Comparison of ENCODE assay signal across 21 cellular contexts in the genomic region with DNA sequence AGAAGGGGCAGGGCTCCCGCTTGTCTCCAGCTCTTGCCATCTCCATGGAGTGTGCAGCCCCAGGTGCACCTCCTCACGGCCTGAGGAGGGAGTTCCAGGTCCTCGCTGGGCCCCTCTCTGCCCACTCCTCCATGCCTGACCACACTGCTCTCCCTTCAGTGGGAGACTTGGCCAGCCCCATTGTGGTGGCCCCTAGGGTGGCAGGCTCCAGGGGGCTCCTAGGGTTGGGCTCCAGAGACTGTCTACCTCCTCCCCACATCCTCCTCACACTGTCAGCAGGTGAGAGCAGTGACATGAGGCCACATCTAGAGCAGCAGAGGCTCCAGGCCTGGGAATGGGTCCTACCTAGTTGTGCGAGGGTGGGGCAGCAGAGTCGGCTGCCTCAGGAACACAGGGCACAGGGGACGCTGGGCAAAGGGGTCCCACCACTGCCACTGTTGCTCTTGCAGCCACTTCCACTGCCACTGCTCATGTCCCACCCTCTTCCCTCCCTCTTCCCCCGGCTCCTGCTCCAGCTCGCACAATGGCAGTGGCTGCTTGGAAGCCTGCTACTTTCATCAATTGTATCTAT.
DNase-seq lines count a peak whose midpoint lies in the region; ATAC-seq and TF ChIP-seq lines count a peak whose summit lies in the region.
"Had no signal": no experiment of that assay in that cellular context is flagged by ENCODE, and none has a peak within 500 bp of the region (broad histone marks: within the 10 kb centered on the region; RNA-seq: fewer than 3 reads in every experiment).

No MANE protein-coding gene starts in this region.

- no peaks in the 10 kb centered on the region for H3K36me3 Mint-ChIP-seq in stimulated activated effector memory CD8-positive, alpha-beta T cell treated with anti-CD3 and anti-CD28 coated beads, Interleukin-12 subunit alpha, Interleukin-12 subunit beta, amount 100 ng/mL, for 72 hours
- H3K36me3 Mint-ChIP-seq: CD14-positive monocyte; CD8-positive, alpha-beta memory T cell had no signal

- H3K4ac ChIP-seq in neuronal stem cell (ENCODE audit: low read length): no peak overlapping the region

- H2BK12ac ChIP-seq in neuronal stem cell (ENCODE audit: low read length): no peak overlapping the region

- H2BK120ac ChIP-seq in neuronal stem cell (ENCODE audit: low read depth, low read length): no peak overlapping the region

- H3K4me2 ChIP-seq in neuronal stem cell (ENCODE audit: insufficient read depth, low read length, poor library complexity, severe bottlenecking): no peak overlapping the region
- H3K4me2 ChIP-seq: A549; BLaER1 treated with 17β-estradiol and CSF1 and Interleukin-3, amounts not matched to agents 10 nM and 100 nM; GM23338 had no signal

- H3K23ac ChIP-seq in neuronal stem cell (ENCODE audit: low read depth, low read length, poor library complexity): no peak overlapping the region

- H3K36me3 ChIP-seq in neuronal stem cell (replicated peaks in 1 of 2; ENCODE audit: control insufficient read depth in 2 of 2, insufficient read depth in 2 of 2, low read length in 2 of 2) (no peaks in the 10 kb centered on the region), upper lobe of right lung (no peaks in the 10 kb centered on the region)
- H3K36me3 ChIP-seq: BE2C; BLaER1 treated with 17β-estradiol and CSF1 and Interleukin-3, amounts not matched to agents 10 nM and 100 nM had no signal

- no peaks in the 10 kb centered on the region for H3K4me1 ChIP-seq in neuronal stem cell (ENCODE audit: control insufficient read depth in 2 of 2, insufficient read depth in 1 of 2, low read depth in 1 of 2, low read length in 2 of 2)
- H3K4me1 ChIP-seq in upper lobe of right lung: no peaks in the 10 kb centered on the region
- H3K4me1 ChIP-seq: A549; BLaER1 treated with 17β-estradiol and CSF1 and Interleukin-3, amounts not matched to agents 10 nM and 100 nM had no signal

- no peak overlapping the region for H2BK15ac ChIP-seq in neuronal stem cell (ENCODE audit: low read length)

- peak; percentile 31 for ATAC-seq in stimulated activated effector memory CD8-positive, alpha-beta T cell treated with anti-CD3 and anti-CD28 coated beads, Interleukin-12 subunit alpha, Interleukin-12 subunit beta, amount 100 ng/mL, for 72 hours
- peak; percentile 40 for ATAC-seq in upper lobe of right lung
- ATAC-seq: A549, GM23338, HCT116 had no signal

- H2BK5ac ChIP-seq in neuronal stem cell (ENCODE audit: low read length): no peak overlapping the region

- TF ChIP-seq CTCF in upper lobe of right lung (IDR thresholded peaks at IDR 0.05): no peak

- H3K27ac Mint-ChIP-seq in stimulated activated effector memory CD8-positive, alpha-beta T cell treated with anti-CD3 and anti-CD28 coated beads, Interleukin-12 subunit alpha, Interleukin-12 subunit beta, amount 100 ng/mL, for 72 hours: no peak overlapping the region
- H3K27ac Mint-ChIP-seq: CD14-positive monocyte; CD4-positive, alpha-beta T cell; CD8-positive, alpha-beta memory T cell; GM23338; H9 had no signal

- H3K9me3 Mint-ChIP-seq in stimulated activated effector memory CD8-positive, alpha-beta T cell treated with anti-CD3 and anti-CD28 coated beads, Interleukin-12 subunit alpha, Interleukin-12 subunit beta, amount 100 ng/mL, for 72 hours: peaks cover 9% of the 10 kb centered on the region
- H3K9me3 Mint-ChIP-seq: CD4-positive, alpha-beta T cell had no signal

- H4K8ac ChIP-seq in neuronal stem cell (ENCODE audit: low read depth, low read length): no peak overlapping the region

- no peak overlapping the region for H3K4me3 Mint-ChIP-seq in stimulated activated effector memory CD8-positive, alpha-beta T cell treated with anti-CD3 and anti-CD28 coated beads, Interleukin-12 subunit alpha, Interleukin-12 subunit beta, amount 100 ng/mL, for 72 hours
- H3K4me3 Mint-ChIP-seq: CD14-positive monocyte; CD4-positive, alpha-beta T cell; CD8-positive, alpha-beta memory T cell; GM23338; H9 had no signal

- H3K14ac ChIP-seq in neuronal stem cell (ENCODE audit: low read length): no peak overlapping the region

- H3K27me3 ChIP-seq in neuronal stem cell (ENCODE audit: control insufficient read depth in 3 of 3, insufficient read depth in 3 of 3, low read depth in 1 of 3, low read length in 3 of 3) (no peaks in the 10 kb centered on the region), upper lobe of right lung (no peaks in the 10 kb centered on the region)
- H3K27me3 ChIP-seq: BE2C; BLaER1 treated with 17β-estradiol and CSF1 and Interleukin-3, amounts not matched to agents 10 nM and 100 nM had no signal

- no peak overlapping the region for H3K4me3 ChIP-seq in neuronal stem cell (ENCODE audit: low read length in 2 of 2)
- H3K4me3 ChIP-seq in upper lobe of right lung: no peak overlapping the region
- H3K4me3 ChIP-seq: A549; BLaER1 treated with 17β-estradiol and CSF1 and Interleukin-3, amounts not matched to agents 10 nM and 100 nM; GM23338 had no signal

- no peak overlapping the region for H2AK5ac ChIP-seq in neuronal stem cell (ENCODE audit: low read depth, low read length)

- H3K9me3 ChIP-seq in neuronal stem cell (replicated peaks in 1 of 2; ENCODE audit: control insufficient read depth in 2 of 2, insufficient read depth in 1 of 2, low read depth in 1 of 2, low read length in 2 of 2) (no peaks in the 10 kb centered on the region), upper lobe of right lung (no peaks in the 10 kb centered on the region)
- H3K9me3 ChIP-seq: A549, BE2C had no signal

- H3K79me1 ChIP-seq in neuronal stem cell (ENCODE audit: low read depth, low read length): no peaks in the 10 kb centered on the region

- DNase-seq in neuronal stem cell (ENCODE audit: low spot score): no peak
- no peak for DNase-seq in stimulated activated effector memory CD8-positive, alpha-beta T cell treated with anti-CD3 and anti-CD28 coated beads, Interleukin-12 subunit alpha, Interleukin-12 subunit beta, amount 100 ng/mL, for 72 hours (ENCODE audit: low spot score in 2 of 2)
- DNase-seq in upper lobe of right lung: no peak
- DNase-seq in DMS53 (lab: John Stamatoyannopoulos, UW): no peak
- no peak for DNase-seq in globus pallidus (ENCODE audit: low spot score)
- no peak for DNase-seq in NCI-H345 (lab: John Stamatoyannopoulos, UW)
- DNase-seq: 8988T; ACHN; AML-193; BE2C; CD4-positive, alpha-beta T cell; CD8-positive, alpha-beta memory T cell; DMS 273 treated with DMSO at 0.1 percent for 48 hours; DMS79 treated with DMSO at 0.1 percent for 48 hours; GF-D8; H9 had no signal

- no peak overlapping the region for H2AFZ ChIP-seq in neuronal stem cell (ENCODE audit: low read length)
- H2AFZ ChIP-seq: GM23338 had no signal

- H3K27ac ChIP-seq in neuronal stem cell (replicated peaks; ENCODE audit: low read length): no peak overlapping the region
- H3K27ac ChIP-seq in upper lobe of right lung: no peak overlapping the region
- H3K27ac ChIP-seq: A549; BLaER1 treated with 17β-estradiol and CSF1 and Interleukin-3, amounts not matched to agents 10 nM and 100 nM had no signal

- intact Hi-C loops in upper lobe of right lung (cut with DNase I): no loop called here

- no peak overlapping the region for H4K91ac ChIP-seq in neuronal stem cell (ENCODE audit: low read depth, low read length, poor library complexity)

- no CpG with 5 or more reads among the region's 8 CpGs for WGBS in neuronal stem cell (ENCODE audit: extremely low coverage in 2 of 2, insufficient read length in 2 of 2, insufficient replicate concordance in 1 of 2), 2 donors

- peak overlapping the region; percentile 71 for H3K18ac ChIP-seq in neuronal stem cell (ENCODE audit: low read length)

- H3K9ac ChIP-seq in neuronal stem cell (ENCODE audit: low read depth, low read length, poor library complexity): no peak overlapping the region
- H3K9ac ChIP-seq: BLaER1 treated with 17β-estradiol and CSF1 and Interleukin-3, amounts not matched to agents 10 nM and 100 nM had no signal

- H3K4me1 Mint-ChIP-seq in stimulated activated effector memory CD8-positive, alpha-beta T cell treated with anti-CD3 and anti-CD28 coated beads, Interleukin-12 subunit alpha, Interleukin-12 subunit beta, amount 100 ng/mL, for 72 hours: no peaks in the 10 kb centered on the region
- H3K4me1 Mint-ChIP-seq: CD14-positive monocyte; CD8-positive, alpha-beta memory T cell; GM23338; H9 had no signal
